ENCODE assay signal across 8 cellular contexts in the genomic region with DNA sequence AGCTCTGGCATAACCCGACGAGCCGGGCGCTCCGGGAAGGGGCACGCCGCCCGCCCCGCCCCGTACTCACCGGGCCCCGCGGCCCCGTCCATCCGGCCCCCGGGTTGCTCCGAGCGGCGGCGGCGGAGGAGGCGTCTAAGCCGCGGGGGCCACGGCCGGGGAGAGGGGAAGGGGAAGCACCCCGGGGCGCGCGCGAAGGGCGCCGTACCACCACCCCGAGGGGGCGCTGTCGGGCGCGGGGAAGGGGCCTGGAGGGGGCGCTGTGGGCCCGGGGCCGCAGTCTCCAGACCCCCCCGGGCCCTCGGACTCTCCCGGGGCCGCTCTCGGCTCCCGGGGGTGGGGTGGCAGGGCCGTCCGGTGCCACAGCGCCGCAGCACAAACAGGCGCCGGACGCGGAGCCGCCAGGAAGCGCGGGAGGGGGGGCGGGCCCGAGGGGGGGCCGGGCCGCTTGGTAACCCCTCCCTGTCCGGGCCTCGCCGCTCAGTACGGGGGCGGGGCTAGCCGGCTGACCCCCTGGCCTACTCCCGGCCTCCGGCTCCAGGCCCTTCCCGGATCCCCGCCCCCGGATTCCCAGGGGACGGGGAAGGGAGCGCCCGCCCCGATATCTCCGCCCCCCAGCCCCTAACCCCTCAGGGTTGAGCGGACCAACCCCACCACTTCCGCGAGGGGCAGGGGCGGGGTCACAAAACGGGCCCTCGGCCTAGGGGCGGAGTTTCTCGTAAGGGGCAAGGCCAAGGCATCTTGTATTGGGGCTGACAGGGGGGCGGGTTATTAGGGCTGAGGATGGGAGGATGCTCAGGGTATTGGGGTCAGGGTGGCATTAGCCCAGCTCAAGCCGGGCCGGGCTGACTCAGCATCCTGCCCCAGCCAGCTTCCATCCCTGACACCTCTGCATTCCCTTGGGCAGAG. TPM values are rescaled to one million over a fixed set of nuclear protein-coding genes. Genes with fewer than 3 reads are reported as not detected.
A peak's percentile ranks its signal among the peaks of the same experiment; 100 is the strongest.
DNase-seq lines count a peak whose midpoint lies in the region; ATAC-seq and TF ChIP-seq lines count a peak whose summit lies in the region.

A gene with protein sequence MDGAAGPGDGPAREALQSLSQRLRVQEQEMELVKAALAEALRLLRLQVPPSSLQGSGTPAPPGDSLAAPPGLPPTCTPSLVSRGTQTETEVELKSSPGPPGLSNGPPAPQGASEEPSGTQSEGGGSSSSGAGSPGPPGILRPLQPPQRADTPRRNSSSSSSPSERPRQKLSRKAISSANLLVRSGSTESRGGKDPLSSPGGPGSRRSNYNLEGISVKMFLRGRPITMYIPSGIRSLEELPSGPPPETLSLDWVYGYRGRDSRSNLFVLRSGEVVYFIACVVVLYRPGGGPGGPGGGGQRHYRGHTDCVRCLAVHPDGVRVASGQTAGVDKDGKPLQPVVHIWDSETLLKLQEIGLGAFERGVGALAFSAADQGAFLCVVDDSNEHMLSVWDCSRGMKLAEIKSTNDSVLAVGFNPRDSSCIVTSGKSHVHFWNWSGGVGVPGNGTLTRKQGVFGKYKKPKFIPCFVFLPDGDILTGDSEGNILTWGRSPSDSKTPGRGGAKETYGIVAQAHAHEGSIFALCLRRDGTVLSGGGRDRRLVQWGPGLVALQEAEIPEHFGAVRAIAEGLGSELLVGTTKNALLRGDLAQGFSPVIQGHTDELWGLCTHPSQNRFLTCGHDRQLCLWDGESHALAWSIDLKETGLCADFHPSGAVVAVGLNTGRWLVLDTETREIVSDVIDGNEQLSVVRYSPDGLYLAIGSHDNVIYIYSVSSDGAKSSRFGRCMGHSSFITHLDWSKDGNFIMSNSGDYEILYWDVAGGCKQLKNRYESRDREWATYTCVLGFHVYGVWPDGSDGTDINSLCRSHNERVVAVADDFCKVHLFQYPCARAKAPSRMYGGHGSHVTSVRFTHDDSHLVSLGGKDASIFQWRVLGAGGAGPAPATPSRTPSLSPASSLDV (minus strand): TSS at position 410 of the 909 bp plus-strand sequence. CDS start 318 bp downstream, at position 92.
Gene ROM1 (plus strand): TSS at position 892 of the 909 bp plus-strand sequence. CDS start 25 bp downstream, outside the sequence.

- H3K4me1 Mint-ChIP-seq in IgD-negative memory B cell (peaks cover 10 to 13% (median 13%) of the 10 kb centered on the region in 3 donors), neural progenitor cell (peaks cover 27% of the 10 kb centered on the region)

- H3K4me3 ChIP-seq in DND-41 (ENCODE audit: low read depth in 1 of 2, low read length in 2 of 2): peak within 1 kb of the TSS; percentile 82 to 99
- H3K4me3 ChIP-seq in foreskin fibroblast (ENCODE audit: low read depth in 1 of 2, low read length in 2 of 2): peak within 1 kb of the TSS; percentile 70 to 84
- peak within 1 kb of the TSS; percentile 94 for H3K4me3 ChIP-seq in neural progenitor cell
- peak within 1 kb of the TSS; percentile 84 to 87 for H3K4me3 ChIP-seq in stomach smooth muscle (ENCODE audit: low read length in 2 of 2)

- ATAC-seq in DND-41 (ENCODE audit: insufficient read depth, low read depth) (peak; percentile 87), GM21529 (IDR thresholded peaks at IDR 0.05; ENCODE audit: unreplicated experiment) (peak; percentile 72)

- peak; percentile 96 for DNase-seq in DND-41
- DNase-seq in RPMI8226: peak; percentile 91
- DNase-seq in activated effector memory CD4-positive, alpha-beta T cell treated with Interleukin-2 at 50 U/mL for 16 hours: peak; percentile 87
- peak; percentile 87 to 93 for DNase-seq in foreskin fibroblast
- DNase-seq in neural progenitor cell (ENCODE audit: low spot score): peak; percentile 97

- no peaks in the 10 kb centered on the region for H4K20me1 ChIP-seq in DND-41 (ENCODE audit: insufficient read depth, low read length)
- no peaks in the 10 kb centered on the region for H4K20me1 ChIP-seq in neural progenitor cell (ENCODE audit: low read depth)

- H3K4me2 ChIP-seq in DND-41 (ENCODE audit: insufficient read depth, low read length) (peak within 1 kb of the TSS; percentile 98), neural progenitor cell (peak within 1 kb of the TSS; percentile 81)

- H3K4me3 Mint-ChIP-seq in IgD-negative memory B cell (peak within 1 kb of the TSS; percentile 95 to 100 (median 96)), neural progenitor cell (peak within 1 kb of the TSS; percentile 94)

- H3K9me3 Mint-ChIP-seq in IgD-negative memory B cell (no peaks in the 10 kb centered on the region), neural progenitor cell (no peaks in the 10 kb centered on the region)

- H3K9me3 ChIP-seq in DND-41 (ENCODE audit: insufficient read depth, low read length, severe bottlenecking): no peaks in the 10 kb centered on the region
- no peaks in the 10 kb centered on the region for H3K9me3 ChIP-seq in neural progenitor cell (ENCODE audit: low read depth)
- no peaks in the 10 kb centered on the region for H3K9me3 ChIP-seq in stomach smooth muscle (ENCODE audit: control insufficient read depth in 2 of 2, low read length in 2 of 2)

- peak within 1 kb of the TSS; percentile 86 for H3K27ac ChIP-seq in DND-41 (ENCODE audit: low read length)
- H3K27ac ChIP-seq in neural progenitor cell: no peak within 1 kb of the TSS
- peak within 1 kb of the TSS; percentile 88 for H3K27ac ChIP-seq in stomach smooth muscle (ENCODE audit: low read length)

- peak within 1 kb of the TSS; percentile 89 to 98 (median 95) for H3K27ac Mint-ChIP-seq in IgD-negative memory B cell
- H3K27ac Mint-ChIP-seq in neural progenitor cell: peak within 1 kb of the TSS; percentile 95

- no peaks in the 10 kb centered on the region for H3K27me3 ChIP-seq in DND-41 (ENCODE audit: insufficient read depth, low read length, poor library complexity)
- peaks cover 13% of the 10 kb centered on the region for H3K27me3 ChIP-seq in neural progenitor cell
- no peaks in the 10 kb centered on the region for H3K27me3 ChIP-seq in stomach smooth muscle (ENCODE audit: control insufficient read depth in 1 of 2, insufficient read depth in 2 of 2, low read length in 2 of 2)

- peaks cover 20% of the 10 kb centered on the region for H3F3A ChIP-seq in neural progenitor cell (ENCODE audit: low read depth)

- no peaks in the 10 kb centered on the region for H3K27me3 Mint-ChIP-seq in IgD-negative memory B cell
- H3K27me3 Mint-ChIP-seq in neural progenitor cell (ENCODE audit: insufficient read depth, low read depth): peaks cover 4% of the 10 kb centered on the region

- H2AFZ ChIP-seq in DND-41 (ENCODE audit: low read depth, low read length) (peak within 1 kb of the TSS; percentile 96), neural progenitor cell (replicated peaks) (peak within 1 kb of the TSS; percentile 82)

- H3K4me1 ChIP-seq in DND-41 (ENCODE audit: insufficient read depth, low read length) (peaks cover 21% of the 10 kb centered on the region), neural progenitor cell (peaks cover 7% of the 10 kb centered on the region), stomach smooth muscle (ENCODE audit: control insufficient read depth, insufficient read depth, low read length) (peaks cover 33% of the 10 kb centered on the region)

- H3K36me3 Mint-ChIP-seq in IgD-negative memory B cell (peaks cover 2% of the 10 kb centered on the region), neural progenitor cell (peaks cover 5% of the 10 kb centered on the region)

- H3K79me2 ChIP-seq in DND-41 (ENCODE audit: insufficient read depth, low read length): peaks cover 12% of the 10 kb centered on the region
- H3K79me2 ChIP-seq in neural progenitor cell (ENCODE audit: low read depth): no peaks in the 10 kb centered on the region

- TF ChIP-seq CTCF in DND-41 (IDR thresholded peaks at IDR 0.05; ENCODE audit: borderline replicate concordance, extremely low read depth, low read length, poor library complexity, severe bottlenecking) (peak; percentile 86), foreskin fibroblast (IDR thresholded peaks at IDR 0.05; ENCODE audit: low read depth, low read length) (peak; percentile 85), neural progenitor cell (IDR thresholded peaks at IDR 0.05) (peak; percentile 99)

- peak within 1 kb of the TSS; percentile 80 for H3K9ac ChIP-seq in DND-41 (ENCODE audit: low read depth, low read length)
- H3K9ac ChIP-seq in neural progenitor cell: peak within 1 kb of the TSS; percentile 52
- H3K9ac ChIP-seq in stomach smooth muscle (ENCODE audit: low read length in 2 of 2): peak within 1 kb of the TSS; percentile 86 to 93

- H3K36me3 ChIP-seq in DND-41 (ENCODE audit: insufficient read depth, low read length) (peaks cover 34% of the 10 kb centered on the region), neural progenitor cell (no peaks in the 10 kb centered on the region), stomach smooth muscle (ENCODE audit: control insufficient read depth in 2 of 2, insufficient read depth in 2 of 2, low read length in 2 of 2) (peaks cover 11 to 13% of the 10 kb centered on the region in 2 donors)

RNA-seq across cellular contexts. Expression of the first gene that starts in this region (rescaled TPM):
- 13.8 TPM for polyA plus RNA-seq in IgD-negative memory B cell
- total RNA-seq in neural progenitor cell (ENCODE audit: low replicate concordance): 4.0 and 26.6 TPM in 2 replicates

RNA-seq across cellular contexts. Expression of gene ROM1, which starts in this region (rescaled TPM):
- 0.19 TPM for polyA plus RNA-seq in IgD-negative memory B cell
- 2.2 TPM in 1 of 2 replicates, not detected in the other for total RNA-seq in neural progenitor cell (ENCODE audit: low replicate concordance)
